ENCODE assay signal across 2 cellular contexts in the genomic region with DNA sequence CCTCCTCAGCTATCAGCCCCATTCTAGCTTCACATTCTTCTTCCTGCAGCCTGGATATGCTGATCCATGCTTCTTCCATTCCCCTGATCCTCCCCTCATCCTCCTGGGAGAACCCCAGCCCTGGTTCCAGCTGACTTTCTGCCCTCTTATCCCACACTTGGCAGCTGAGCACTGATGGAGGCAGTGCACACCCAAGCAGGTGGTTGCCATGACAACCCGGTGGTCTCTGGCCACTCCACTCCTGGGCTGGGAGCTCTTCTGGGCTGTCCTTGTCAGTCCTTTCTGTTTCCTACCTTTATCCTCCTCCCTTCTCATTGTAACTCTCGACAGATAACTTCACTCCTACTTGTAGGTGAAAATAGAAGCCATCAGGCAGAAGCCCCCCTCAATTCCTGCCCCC.
TF ChIP-seq lines count a peak whose summit lies in the region.

No MANE protein-coding gene starts in this region.

TF ChIP-seq in IMR-90, 13 proteins besides CTCF, POLR2A, EP300 and RAD21:
- TF ChIP-seq SMC3 (IDR thresholded peaks at IDR 0.05; ENCODE audit: low read depth, low read length) = no peak
- no peak for TF ChIP-seq RFX5 (IDR thresholded peaks at IDR 0.05; ENCODE audit: low read depth, low read length)
- no peak for TF ChIP-seq BHLHE40 (IDR thresholded peaks at IDR 0.05; ENCODE audit: low read depth, low read length)
- no peak for TF ChIP-seq CEBPB (IDR thresholded peaks at IDR 0.05; ENCODE audit: low read depth, low read length)
- TF ChIP-seq MAZ (IDR thresholded peaks at IDR 0.05; ENCODE audit: borderline replicate concordance, low read depth, low read length) = no peak
- TF ChIP-seq MAFK (IDR thresholded peaks at IDR 0.05; ENCODE audit: low read depth, low read length) = no peak
- no peak for TF ChIP-seq NFE2L2 (IDR thresholded peaks at IDR 0.05; ENCODE audit: low read depth, low read length)
- no peak for TF ChIP-seq MXI1 (IDR thresholded peaks at IDR 0.05; ENCODE audit: borderline replicate concordance, low read depth, low read length)
TF ChIP-seq in IMR-90: peak in this region for 0.

TF ChIP-seq in K562, 482 proteins besides CTCF, POLR2A, EP300 and RAD21:
- TF ChIP-seq HDGF (IDR thresholded peaks at IDR 0.05) (no peak), CSDE1 (IDR thresholded peaks at IDR 0.05) (0 out of 4 replicates have a peak, but pooled peaks of 1 of the 2 experiments have one; percentile 34), RFX1 (IDR thresholded peaks at IDR 0.05) (peak; percentile 90)
